ENCODE assay signal across 13 cellular contexts in genomic region chr4:41613362-41613761, GRCh38.
DNase-seq lines count a peak whose midpoint lies in the region; ATAC-seq, FAIRE-seq and TF ChIP-seq lines count a peak whose summit lies in the region.
"Had no signal": no experiment of that assay in that cellular context is flagged by ENCODE, and none has a peak within 500 bp of the region (broad histone marks: within the 10 kb centered on the region; RNA-seq: fewer than 3 reads in every experiment).

No MANE protein-coding gene starts in this region.

- H3K4me1 ChIP-seq in heart right ventricle, result peaks cover 6 to 44% (median 32%) of the 10 kb centered on the region in 9 donors
- H3K4me1 ChIP-seq in neuron (ENCODE audit: insufficient read depth, low read length), result peaks cover 49% of the 10 kb centered on the region
- H3K4me1 ChIP-seq: pancreas had no signal

- H2AFZ ChIP-seq in neuron (ENCODE audit: low read depth, low read length), result no peak overlapping the region

- no peaks in the 10 kb centered on the region for H3K9me3 ChIP-seq in heart right ventricle
- H3K9me3 ChIP-seq in neuron (ENCODE audit: low read length), result no peaks in the 10 kb centered on the region
- H3K9me3 ChIP-seq: pancreas had no signal

- no peaks in the 10 kb centered on the region for H3K4me1 Mint-ChIP-seq in stimulated activated memory B cell treated with anti-CD40 and anti-IgM and Interleukin-4, amounts not matched to agents 10 μg/mL and 1 μg/mL and 100 μg/mL, for 72 hours
- H3K4me1 Mint-ChIP-seq: activated naive CD8-positive, alpha-beta T cell treated with anti-CD3 and anti-CD28 coated beads, Interleukin-2, amount 10 ng/mL, durations not matched to agents 7 days and 5 days had no signal

- ATAC-seq in heart right ventricle, result peak in 5 of 8 donors; percentile 19 to 63 (median 47)
- ATAC-seq in stimulated activated memory B cell treated with anti-CD40 and anti-IgM and Interleukin-4, amounts not matched to agents 10 μg/mL and 1 μg/mL and 100 μg/mL, for 72 hours, result no peak
- no peak for ATAC-seq in HG03039 (IDR thresholded peaks at IDR 0.05; ENCODE audit: unreplicated experiment)
- ATAC-seq: activated CD8-positive, alpha-beta T cell treated with anti-CD3 and anti-CD28 coated beads, Interleukin-2, amount 10 ng/mL, durations not matched to agents 7 days and 5 days had no signal

- intact Hi-C loops in heart right ventricle (cut with DNase I), result loop anchor here in 4 of 10 donors (5.0 to 10.0 kb wide), 3 partner anchors 41 to 249 kb away; partner anchors contain the start of gene LIMCH1 (in 3 of the 4)

- no peaks in the 10 kb centered on the region for H3K36me3 Mint-ChIP-seq in stimulated activated memory B cell treated with anti-CD40 and anti-IgM and Interleukin-4, amounts not matched to agents 10 μg/mL and 1 μg/mL and 100 μg/mL, for 72 hours
- H3K36me3 Mint-ChIP-seq: activated naive CD8-positive, alpha-beta T cell treated with anti-CD3 and anti-CD28 coated beads, Interleukin-2, amount 10 ng/mL, durations not matched to agents 7 days and 5 days had no signal

- DNase-seq in NCI-H526 (lab: John Stamatoyannopoulos, UW) (peak; percentile 35 to 54), NCI-H526 treated with DMSO at 0.1 percent for 48 hours (lab: John Stamatoyannopoulos, UW) (no peak), heart right ventricle (no peak), HTR-8/SVneo (ENCODE audit: insufficient read length, low spot score) (no peak)
- DNase-seq in activated T-cell treated with anti-CD3 and anti-CD28 coated beads, Interleukin-2, amount 50 U/mL, for 48 hours, result no peak
- DNase-seq: activated CD8-positive, alpha-beta T cell treated with anti-CD3 and anti-CD28 coated beads, Interleukin-2, amount 10 ng/mL, durations not matched to agents 7 days and 5 days; activated naive CD8-positive, alpha-beta T cell treated with anti-CD3 and anti-CD28 coated beads, Interleukin-2, amount 10 ng/mL, durations not matched to agents 7 days and 5 days; DMS79 treated with DMSO at 0.1 percent for 48 hours; NCI-H1417 treated with DMSO at 0.1 percent for 48 hours; pancreas had no signal

- H3K27ac ChIP-seq in heart right ventricle, result peak overlapping the region in 9 of 10 donors; percentile 19 to 82 (median 73)

- TF ChIP-seq CTCF in heart right ventricle (IDR thresholded peaks at IDR 0.05), result no peak

- H3K27ac Mint-ChIP-seq in stimulated activated memory B cell treated with anti-CD40 and anti-IgM and Interleukin-4, amounts not matched to agents 10 μg/mL and 1 μg/mL and 100 μg/mL, for 72 hours, result no peak overlapping the region
- H3K27ac Mint-ChIP-seq: activated CD8-positive, alpha-beta T cell treated with anti-CD3 and anti-CD28 coated beads, Interleukin-2, amount 10 ng/mL, durations not matched to agents 7 days and 5 days; activated naive CD8-positive, alpha-beta T cell treated with anti-CD3 and anti-CD28 coated beads, Interleukin-2, amount 10 ng/mL, durations not matched to agents 7 days and 5 days had no signal

- H3K4me3 ChIP-seq in heart right ventricle (peak overlapping the region in 8 of 10 donors; percentile 0 to 39 (median 27)), neuron (ENCODE audit: low read length) (peak overlapping the region; percentile 60)

- WGBS in heart right ventricle, 2 donors, result 30 to 38% methylated on average over 14 of the region's 14 CpGs

- no peak overlapping the region for H3K4me3 Mint-ChIP-seq in stimulated activated memory B cell treated with anti-CD40 and anti-IgM and Interleukin-4, amounts not matched to agents 10 μg/mL and 1 μg/mL and 100 μg/mL, for 72 hours
- H3K4me3 Mint-ChIP-seq: activated CD8-positive, alpha-beta T cell treated with anti-CD3 and anti-CD28 coated beads, Interleukin-2, amount 10 ng/mL, durations not matched to agents 7 days and 5 days; activated naive CD8-positive, alpha-beta T cell treated with anti-CD3 and anti-CD28 coated beads, Interleukin-2, amount 10 ng/mL, durations not matched to agents 7 days and 5 days had no signal

- no peak for FAIRE-seq in HTR-8/SVneo (lab: Jason Lieb, UNC)
- FAIRE-seq: pancreas had no signal

- H3K27me3 ChIP-seq in heart right ventricle, result no peaks in the 10 kb centered on the region
- no peaks in the 10 kb centered on the region for H3K27me3 ChIP-seq in neuron (ENCODE audit: insufficient read depth, low read length)
- H3K27me3 ChIP-seq: pancreas had no signal

- peaks cover 7% of the 10 kb centered on the region for H3K27me3 Mint-ChIP-seq in stimulated activated memory B cell treated with anti-CD40 and anti-IgM and Interleukin-4, amounts not matched to agents 10 μg/mL and 1 μg/mL and 100 μg/mL, for 72 hours
- H3K27me3 Mint-ChIP-seq: activated naive CD8-positive, alpha-beta T cell treated with anti-CD3 and anti-CD28 coated beads, Interleukin-2, amount 10 ng/mL, durations not matched to agents 7 days and 5 days had no signal

- H3K9me3 Mint-ChIP-seq in stimulated activated memory B cell treated with anti-CD40 and anti-IgM and Interleukin-4, amounts not matched to agents 10 μg/mL and 1 μg/mL and 100 μg/mL, for 72 hours, result no peaks in the 10 kb centered on the region
- H3K9me3 Mint-ChIP-seq: activated naive CD8-positive, alpha-beta T cell treated with anti-CD3 and anti-CD28 coated beads, Interleukin-2, amount 10 ng/mL, durations not matched to agents 7 days and 5 days had no signal

- H3K36me3 ChIP-seq in heart right ventricle, result peaks cover 0 to 54% (median 0%) of the 10 kb centered on the region in 9 donors
- H3K36me3 ChIP-seq in neuron (ENCODE audit: insufficient read depth, low read length), result peaks cover 11% of the 10 kb centered on the region
- H3K36me3 ChIP-seq: pancreas had no signal

Comparison
In these comparisons a context has a peak if more than half of its experiments do, and no peak if none do; other contexts are left out.
1. DNase-seq: peak in NCI-H526 (2 of 2); none in NCI-H526 treated with DMSO at 0.1 percent for 48 hours (single experiment), heart right ventricle (0 of 2), HTR-8/SVneo (single experiment) and activated T-cell treated with anti-CD3 and anti-CD28 coated beads, Interleukin-2, amount 50 U/mL, for 48 hours (0 of 2).
2. ATAC-seq: peak in heart right ventricle (5 of 8); none in stimulated activated memory B cell treated with anti-CD40 and anti-IgM and Interleukin-4, amounts not matched to agents 10 μg/mL and 1 μg/mL and 100 μg/mL, for 72 hours (single experiment) and HG03039 (single experiment).